ENCODE assay signal across 23 cellular contexts in the genomic region with DNA sequence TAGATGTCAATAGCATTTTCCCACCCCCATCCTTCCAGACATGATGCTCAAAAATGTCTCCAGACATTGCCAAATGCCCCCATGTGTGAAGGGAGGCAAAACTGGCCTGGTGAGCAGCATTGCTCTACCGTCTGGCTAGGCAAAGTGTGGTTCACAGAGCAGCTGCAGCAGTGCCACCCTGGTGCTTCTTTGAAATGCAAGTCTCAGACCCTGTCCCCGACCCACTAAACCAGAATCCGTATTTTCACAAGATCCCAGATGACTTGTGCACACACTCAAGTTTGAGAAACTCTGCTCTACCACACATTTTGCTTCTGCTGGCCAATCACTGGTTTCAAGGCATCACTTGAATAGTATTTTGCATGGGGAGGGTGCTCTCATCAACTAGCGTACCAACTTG.
DNase-seq lines count a peak whose midpoint lies in the region; ATAC-seq and TF ChIP-seq lines count a peak whose summit lies in the region.
"Had no signal": no experiment of that assay in that cellular context is flagged by ENCODE, and none has a peak within 500 bp of the region (broad histone marks: within the 10 kb centered on the region; RNA-seq: fewer than 3 reads in every experiment).

No MANE protein-coding gene starts in this region.

- H3K9me3 Mint-ChIP-seq in endodermal cell: peaks cover 12% of the 10 kb centered on the region
- H3K9me3 Mint-ChIP-seq: CD8-positive, alpha-beta memory T cell had no signal

- peak overlapping the region; percentile 54; the same call in 1 of the 2 replicates for H3K27ac ChIP-seq in VCaP
- peak overlapping the region; percentile 22 for H3K27ac ChIP-seq in angular gyrus (ENCODE audit: low read depth, low read length)
- no peak overlapping the region for H3K27ac ChIP-seq in endodermal cell (ENCODE audit: low read depth, low read length)
- H3K27ac ChIP-seq: 22Rv1; A549; BLaER1 treated with 17β-estradiol and CSF1 and Interleukin-3, amounts not matched to agents 10 nM and 100 nM; C4-2B had no signal

- H3K9me3 ChIP-seq in endodermal cell (ENCODE audit: control insufficient read depth, low read length): no peaks in the 10 kb centered on the region
- H3K9me3 ChIP-seq: A549; BLaER1 treated with 17β-estradiol and CSF1 and Interleukin-3, amounts not matched to agents 10 nM and 100 nM had no signal

- no peak overlapping the region for H3K27ac Mint-ChIP-seq in endodermal cell
- H3K27ac Mint-ChIP-seq: B cell; CD4-positive, alpha-beta memory T cell; CD4-positive, CD25-positive, alpha-beta regulatory T cell had no signal

- 81 to 100% methylated on average over 1 to 4 of the region's 4 CpGs for WGBS in endodermal cell (ENCODE audit: insufficient coverage in 1 of 2, insufficient read length in 1 of 2), 2 experiments

- no peak for ATAC-seq in HG03521 (IDR thresholded peaks at IDR 0.05; ENCODE audit: unreplicated experiment)

- peaks cover 16% of the 10 kb centered on the region for H3K4me1 Mint-ChIP-seq in endodermal cell
- H3K4me1 Mint-ChIP-seq: B cell; CD4-positive, alpha-beta memory T cell; CD4-positive, CD25-positive, alpha-beta regulatory T cell; CD8-positive, alpha-beta memory T cell had no signal

- in situ Hi-C loops in G401 (cut with HindIII; ENCODE audit: low sequenced_read_pairs): no loop called here

- H3K27me3 Mint-ChIP-seq in endodermal cell (ENCODE audit: insufficient read depth): no peaks in the 10 kb centered on the region

- peaks cover 12% of the 10 kb centered on the region for H3K4me1 ChIP-seq in endodermal cell (ENCODE audit: control insufficient read depth, insufficient read depth, low read length)
- H3K4me1 ChIP-seq: A549; BLaER1 treated with 17β-estradiol and CSF1 and Interleukin-3, amounts not matched to agents 10 nM and 100 nM had no signal

- H3K4me3 ChIP-seq in endodermal cell (ENCODE audit: low read length): no peak overlapping the region
- H3K4me3 ChIP-seq: BLaER1 treated with 17β-estradiol and CSF1 and Interleukin-3, amounts not matched to agents 10 nM and 100 nM had no signal

- DNase-seq in G401 (ENCODE audit: low spot score): peak; percentile 33
- peak; percentile 63 for DNase-seq in endodermal cell
- no peak for DNase-seq in islet precursor cell
- DNase-seq in NCI-H146 treated with DMSO at 0.1 percent for 48 hours (lab: John Stamatoyannopoulos, UW; ENCODE audit: unreplicated experiment): no peak
- DNase-seq: AML-193; CD4-positive, alpha-beta memory T cell; CD4-positive, CD25-positive, alpha-beta regulatory T cell; CD8-positive, alpha-beta memory T cell; DMS 273 treated with DMSO at 0.1 percent for 48 hours; DMS153; DMS53; DMS79; DND-41; EL; GF-D8 had no signal

- no peak overlapping the region for H3K4me3 Mint-ChIP-seq in endodermal cell
- H3K4me3 Mint-ChIP-seq: B cell; CD4-positive, alpha-beta memory T cell; CD4-positive, CD25-positive, alpha-beta regulatory T cell; CD8-positive, alpha-beta memory T cell had no signal

- H3K36me3 Mint-ChIP-seq in endodermal cell (ENCODE audit: low read depth): no peaks in the 10 kb centered on the region
- H3K36me3 Mint-ChIP-seq: CD4-positive, alpha-beta memory T cell; CD4-positive, CD25-positive, alpha-beta regulatory T cell; CD8-positive, alpha-beta memory T cell had no signal

- H3K36me3 ChIP-seq in endodermal cell (ENCODE audit: control insufficient read depth, insufficient read depth, low read length): no peaks in the 10 kb centered on the region
- H3K36me3 ChIP-seq: BLaER1 treated with 17β-estradiol and CSF1 and Interleukin-3, amounts not matched to agents 10 nM and 100 nM had no signal

- H3K27me3 ChIP-seq in endodermal cell (ENCODE audit: control insufficient read depth, insufficient read depth, low read length, poor library complexity, severe bottlenecking): no peaks in the 10 kb centered on the region
- H3K27me3 ChIP-seq: BLaER1 treated with 17β-estradiol and CSF1 and Interleukin-3, amounts not matched to agents 10 nM and 100 nM had no signal

- TF ChIP-seq CTCF in VCaP (conservative IDR thresholded peaks at IDR 0.05) (no peak), endodermal cell (conservative IDR thresholded peaks at IDR 0.05) (no peak)

- H3K9ac ChIP-seq in endodermal cell (ENCODE audit: extremely low read depth, low read length, poor library complexity, severe bottlenecking): no peak overlapping the region
- H3K9ac ChIP-seq: BLaER1 treated with 17β-estradiol and CSF1 and Interleukin-3, amounts not matched to agents 10 nM and 100 nM had no signal

Comparison
In these comparisons a context has a peak if more than half of its experiments do, and no peak if none do; other contexts are left out.
1. DNase-seq: peak in G401 (single experiment) and endodermal cell (single experiment); none in islet precursor cell (single experiment) and NCI-H146 treated with DMSO at 0.1 percent for 48 hours (single experiment).